15 cellular contexts compared by ENCODE assay signal in genomic region chr10:118028619-118029018, GRCh38. TPM values are rescaled to one million over a fixed set of nuclear protein-coding genes. Genes with fewer than 3 reads are reported as not detected.
A peak's percentile ranks its signal among the peaks of the same experiment; 100 is the strongest.
DNase-seq lines count a peak whose midpoint lies in the region; ATAC-seq and TF ChIP-seq lines count a peak whose summit lies in the region.
"Had no signal": no experiment of that assay in that cellular context is flagged by ENCODE, and none has a peak within 500 bp of the region (broad histone marks: within the 10 kb centered on the region; RNA-seq: fewer than 3 reads in every experiment).

No MANE protein-coding gene starts in this region.

- no peak overlapping the region for H3K4me3 Mint-ChIP-seq in type B pancreatic cell
- H3K4me3 Mint-ChIP-seq: activated B cell treated with CpG ODN at 0.5 μM for 24 hours; activated T-helper 1 cell treated with anti-CD3 and anti-CD28 coated beads, Interleukin-12 subunit alpha, Interleukin-12 subunit beta, Interleukin-2, Interleukin-4 antibody, amounts not matched to agents 30 ng/mL and 10 ng/mL and 1 ng/mL, durations not matched to agents 14 hours and 24 hours and 36 hours; CD4-positive, alpha-beta memory T cell; stimulated activated effector memory CD8-positive, alpha-beta T cell treated with anti-CD3 and anti-CD28 coated beads, Interleukin-12 subunit alpha, Interleukin-12 subunit beta, amount 100 ng/mL, for 72 hours had no signal

- H3K27ac Mint-ChIP-seq in type B pancreatic cell: no peak overlapping the region
- H3K27ac Mint-ChIP-seq: activated B cell treated with CpG ODN at 0.5 μM for 24 hours; activated T-helper 1 cell treated with anti-CD3 and anti-CD28 coated beads, Interleukin-12 subunit alpha, Interleukin-12 subunit beta, Interleukin-2, Interleukin-4 antibody, amounts not matched to agents 30 ng/mL and 10 ng/mL and 1 ng/mL, durations not matched to agents 14 hours and 24 hours and 36 hours; CD4-positive, alpha-beta memory T cell; stimulated activated effector memory CD8-positive, alpha-beta T cell treated with anti-CD3 and anti-CD28 coated beads, Interleukin-12 subunit alpha, Interleukin-12 subunit beta, amount 100 ng/mL, for 72 hours had no signal

- peaks cover 26% of the 10 kb centered on the region for H3K36me3 Mint-ChIP-seq in type B pancreatic cell
- H3K36me3 Mint-ChIP-seq: stimulated activated effector memory CD8-positive, alpha-beta T cell treated with anti-CD3 and anti-CD28 coated beads, Interleukin-12 subunit alpha, Interleukin-12 subunit beta, amount 100 ng/mL, for 72 hours had no signal

- no peaks in the 10 kb centered on the region for H3K4me1 Mint-ChIP-seq in type B pancreatic cell (ENCODE audit: unreplicated experiment)
- H3K4me1 Mint-ChIP-seq: activated B cell treated with CpG ODN at 0.5 μM for 24 hours had no signal

- ATAC-seq in GM18873 (IDR thresholded peaks at IDR 0.05; ENCODE audit: low FRiP score, unreplicated experiment): peak; percentile 96
- peak; percentile 97 for ATAC-seq in GM21515 (IDR thresholded peaks at IDR 0.05; ENCODE audit: unreplicated experiment)
- peak; percentile 94 for ATAC-seq in HG02981 (IDR thresholded peaks at IDR 0.05; ENCODE audit: unreplicated experiment)
- ATAC-seq in HG03571 (IDR thresholded peaks at IDR 0.05; ENCODE audit: unreplicated experiment): peak; percentile 93
- ATAC-seq: body of pancreas; stimulated activated effector memory CD8-positive, alpha-beta T cell treated with anti-CD3 and anti-CD28 coated beads, Interleukin-12 subunit alpha, Interleukin-12 subunit beta, amount 100 ng/mL, for 72 hours had no signal

- DNase-seq in type B pancreatic cell (ENCODE audit: extremely low spot score, unreplicated experiment) (no peak), midbrain (lab: John Stamatoyannopoulos, UW) (no peak), SHP77 treated with DMSO at 0.1 percent for 48 hours (lab: John Stamatoyannopoulos, UW) (no peak), dermis blood vessel endothelial cell (no peak)
- DNase-seq: activated B cell treated with CpG ODN at 0.5 μM for 24 hours; body of pancreas; CD4-positive, alpha-beta memory T cell; NCI-H69; SJCRH30 had no signal

- no peak for TF ChIP-seq CTCF in type B pancreatic cell (conservative IDR thresholded peaks at IDR 0.05)

- H3K27me3 Mint-ChIP-seq in type B pancreatic cell: no peaks in the 10 kb centered on the region
- H3K27me3 Mint-ChIP-seq: activated B cell treated with CpG ODN at 0.5 μM for 24 hours; CD4-positive, alpha-beta memory T cell had no signal

- H3K9me3 Mint-ChIP-seq in type B pancreatic cell: no peaks in the 10 kb centered on the region
- H3K9me3 Mint-ChIP-seq: activated B cell treated with CpG ODN at 0.5 μM for 24 hours; activated T-helper 1 cell treated with anti-CD3 and anti-CD28 coated beads, Interleukin-12 subunit alpha, Interleukin-12 subunit beta, Interleukin-2, Interleukin-4 antibody, amounts not matched to agents 30 ng/mL and 10 ng/mL and 1 ng/mL, durations not matched to agents 14 hours and 24 hours and 36 hours; CD4-positive, alpha-beta memory T cell; stimulated activated effector memory CD8-positive, alpha-beta T cell treated with anti-CD3 and anti-CD28 coated beads, Interleukin-12 subunit alpha, Interleukin-12 subunit beta, amount 100 ng/mL, for 72 hours had no signal

RNA-seq across cellular contexts. Expression of gene RAB11FIP2, which starts 18.1 kb away (rescaled TPM):
- 11.4 and 20.6 TPM in 2 replicates for total RNA-seq in type B pancreatic cell (ENCODE audit: low replicate concordance)
- total RNA-seq in dermis blood vessel endothelial cell: 11.1 TPM in 2 replicates
